Comparison of ENCODE assay signal across 23 cellular contexts in the genomic region with DNA sequence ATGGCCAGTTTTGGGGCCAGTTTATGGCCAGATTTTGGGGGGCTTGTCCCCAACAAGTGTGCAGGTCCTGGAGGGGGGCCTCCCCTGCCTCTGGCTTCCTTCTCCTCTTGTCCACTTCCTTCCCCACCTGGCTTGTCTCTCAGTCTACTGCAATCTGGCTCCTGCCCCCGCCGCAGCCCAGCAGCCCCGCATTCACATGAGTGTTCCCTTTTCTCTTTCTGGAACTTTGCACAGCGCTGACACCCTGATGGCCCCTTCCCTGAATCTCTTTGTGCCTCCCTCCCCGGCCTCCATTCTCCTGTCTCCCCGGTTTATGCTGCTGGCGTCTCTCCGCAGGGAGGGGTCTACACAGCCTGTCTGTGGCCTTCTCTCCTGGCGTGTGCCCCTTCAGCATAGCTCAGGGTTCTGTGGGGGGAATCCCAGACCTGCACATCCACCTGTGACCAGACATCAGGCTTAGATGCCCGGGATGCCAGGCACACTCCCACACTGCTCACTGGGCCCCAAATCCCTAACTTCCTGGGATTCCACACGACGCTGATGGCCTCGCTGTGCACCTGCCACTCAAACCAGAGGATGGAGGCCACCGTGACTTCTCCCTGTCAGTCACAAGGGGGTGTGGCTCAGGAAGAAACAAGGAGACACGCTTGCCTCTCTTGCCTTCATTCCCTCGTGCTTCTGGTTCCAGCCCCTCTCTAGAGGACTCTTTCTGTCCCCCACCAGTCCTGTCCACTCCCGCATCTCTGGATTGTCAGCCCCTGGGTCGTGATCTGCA. TPM values are rescaled to one million over a fixed set of nuclear protein-coding genes. Genes with fewer than 3 reads are reported as not detected.
A peak's percentile ranks its signal among the peaks of the same experiment; 100 is the strongest.
DNase-seq lines count a peak whose midpoint lies in the region; ATAC-seq, FAIRE-seq and TF ChIP-seq lines count a peak whose summit lies in the region.
"Had no signal": no experiment of that assay in that cellular context is flagged by ENCODE, and none has a peak within 500 bp of the region (broad histone marks: within the 10 kb centered on the region; RNA-seq: fewer than 3 reads in every experiment).

No MANE protein-coding gene starts in this region.

- peak overlapping the region in 6 of 7 donors; percentile 27 to 84 (median 34) for H3K27ac Mint-ChIP-seq in CD4-positive, alpha-beta memory T cell
- H3K27ac Mint-ChIP-seq in naive B cell = peak overlapping the region in 4 of 6 donors; percentile 40 to 95 (median 78)

- ATAC-seq in PC-3 = no peak
- no peak for ATAC-seq in K562
- ATAC-seq in naive B cell (ENCODE audit: low read depth in 2 of 2) = no peak
- ATAC-seq: Panc1 had no signal

- no peak overlapping the region for H3K4me3 Mint-ChIP-seq in CD4-positive, alpha-beta memory T cell
- no peak overlapping the region for H3K4me3 Mint-ChIP-seq in naive B cell
- H3K4me3 Mint-ChIP-seq: CD14-positive monocyte, H9 had no signal

- DNase-seq in CD4-positive, alpha-beta memory T cell = no peak
- DNase-seq in PC-3 = no peak
- no peak for DNase-seq in K562 (ENCODE audit: extremely low read depth in 1 of 4, low spot score in 3 of 4)
- no peak for DNase-seq in naive B cell
- no peak for DNase-seq in NCI-H2081 (lab: John Stamatoyannopoulos, UW)
- no peak for DNase-seq in NCI-H524 treated with DMSO at 0.1 percent for 48 hours (lab: John Stamatoyannopoulos, UW)
- no peak for DNase-seq in activated CD4-positive, CD25-positive, alpha-beta regulatory T cell treated with anti-CD3 and anti-CD28 coated beads, Interleukin-2, amount 50 U/mL, for 72 hours
- no peak for DNase-seq in SK-N-SH
- DNase-seq: GM23248; H9; Karpas-422; NCI-H1092 treated with DMSO at 0.1 percent for 48 hours; NCI-H1436; NCI-H187 treated with DMSO at 0.1 percent for 48 hours; NCI-H2107; NCI-H524; NCI-H82; NK-92 treated with Interleukin-12 subunit alpha and Interleukin-12 subunit beta, amount 100 ng/mL, for 24 hours; SHP77 treated with DMSO at 0.1 percent for 48 hours had no signal

- no peaks in the 10 kb centered on the region for H3K9me3 ChIP-seq in CD4-positive, alpha-beta memory T cell (ENCODE audit: control insufficient read depth in 1 of 2, low read length in 2 of 2)
- H3K9me3 ChIP-seq in PC-3 (ENCODE audit: low read length) = no peaks in the 10 kb centered on the region
- H3K9me3 ChIP-seq in K562 (replicated peaks; ENCODE audit: control insufficient read depth, insufficient read depth, low read depth, low read length) = no peaks in the 10 kb centered on the region
- H3K9me3 ChIP-seq in SK-N-SH = no peaks in the 10 kb centered on the region

- 0 out of 2 replicates have a peak, but pooled peaks have one; percentile 23 for TF ChIP-seq POLR2A in K562 (conservative IDR thresholded peaks at IDR 0.05)

- peaks cover 0 to 2% (median 0%) of the 10 kb centered on the region in 8 donors for H3K9me3 Mint-ChIP-seq in CD4-positive, alpha-beta memory T cell
- no peaks in the 10 kb centered on the region for H3K9me3 Mint-ChIP-seq in naive B cell
- H3K9me3 Mint-ChIP-seq: CD14-positive monocyte, H9 had no signal

- peaks cover 2 to 12% (median 9%) of the 10 kb centered on the region in 4 donors for H3K4me1 Mint-ChIP-seq in CD4-positive, alpha-beta memory T cell
- no peaks in the 10 kb centered on the region for H3K4me1 Mint-ChIP-seq in naive B cell
- H3K4me1 Mint-ChIP-seq: CD14-positive monocyte had no signal

- H3K9me1 ChIP-seq in K562 (ENCODE audit: control insufficient read depth, insufficient read depth, low read length) = no peaks in the 10 kb centered on the region

- H3K79me2 ChIP-seq in PC-3 (ENCODE audit: low read length) = peaks cover 15% of the 10 kb centered on the region
- no peaks in the 10 kb centered on the region for H3K79me2 ChIP-seq in K562 (ENCODE audit: control insufficient read depth, insufficient read depth, low read length)
- peaks cover 11% of the 10 kb centered on the region; the same call in 1 of the 2 replicates for H3K79me2 ChIP-seq in SK-N-SH (ENCODE audit: insufficient read depth)

- POLR2A ChIA-PET in CD4-positive, alpha-beta memory T cell (lab: Charles Lee; ENCODE audit: partially characterized antibody) = no interaction called here
- POLR2A ChIA-PET in PC-3 (lab: Charles Lee; ENCODE audit: unreplicated experiment) = no interaction called here
- POLR2A ChIA-PET in K562 (lab: Yijun Ruan, JAX) = no interaction called here
- POLR2A ChIA-PET in SK-N-SH (lab: Yijun Ruan, JAX) = no interaction called here

- BruUV-seq in PC-3 (replicated peaks; lab: Mats Ljungman, UMichigan) (no TSS peak), K562 (replicated peaks; lab: Mats Ljungman, UMichigan) (no TSS peak)

- CTCF ChIA-PET in CD4-positive, alpha-beta memory T cell (lab: Charles Lee; ENCODE audit: partially characterized antibody) = no interaction called here
- CTCF ChIA-PET in PC-3 (lab: Charles Lee) (no interaction called here), K562 (lab: Yijun Ruan, JAX; ENCODE audit: low intra/inter-chr PET ratio) (no interaction called here), SK-N-SH (lab: Yijun Ruan, JAX) (interaction anchor here (0.7 to 1.4 kb wide), 3 partner anchors 14 to 735 kb away, joined by 3 read pairs; no protein-coding TSS in a partner anchor)

- no peak for TF ChIP-seq RAD21 in K562 (CRISPR knock-in tag; conservative IDR thresholded peaks at IDR 0.05 in 1 of 2, IDR thresholded peaks at IDR 0.05 in 1 of 2)
- TF ChIP-seq RAD21 in SK-N-SH (IDR thresholded peaks at IDR 0.05; ENCODE audit: low read length) = no peak

- no peak overlapping the region for H3K4me3 ChIP-seq in CD4-positive, alpha-beta memory T cell (ENCODE audit: low read length in 2 of 2)
- H3K4me3 ChIP-seq in PC-3 (ENCODE audit: low read length) = no peak overlapping the region
- H3K4me3 ChIP-seq in K562 = no peak overlapping the region
- H3K4me3 ChIP-seq in SK-N-SH (ENCODE audit: low read depth in 2 of 2, low read length in 1 of 2) = no peak overlapping the region
- H3K4me3 ChIP-seq: GM23248 had no signal

- no peak overlapping the region for H2AFZ ChIP-seq in PC-3 (ENCODE audit: low read length)
- no peak overlapping the region for H2AFZ ChIP-seq in K562 (ENCODE audit: low read depth, low read length)
- no peak overlapping the region for H2AFZ ChIP-seq in SK-N-SH (ENCODE audit: low read depth)
- H2AFZ ChIP-seq: GM23248 had no signal

- TF ChIP-seq EP300 in K562 (IDR thresholded peaks at IDR 0.05; ENCODE audit: low read length) (no peak), SK-N-SH (IDR thresholded peaks at IDR 0.05; ENCODE audit: borderline replicate concordance in 1 of 2, low read depth in 1 of 2, low read length in 1 of 2) (no peak)

- H3K27me3 Mint-ChIP-seq in CD4-positive, alpha-beta memory T cell = no peaks in the 10 kb centered on the region
- no peaks in the 10 kb centered on the region for H3K27me3 Mint-ChIP-seq in naive B cell

- H3K27ac ChIP-seq in CD4-positive, alpha-beta memory T cell (ENCODE audit: low read depth, low read length) = no peak overlapping the region
- H3K27ac ChIP-seq in PC-3 (ENCODE audit: low read length) (peak overlapping the region; percentile 97), K562 (ENCODE audit: extremely low read depth, low read depth, low read length) (no peak overlapping the region), SK-N-SH (ENCODE audit: low read depth in 2 of 2, low read length in 1 of 2) (no peak overlapping the region)
- H3K27ac ChIP-seq: GM23248 had no signal

- 95% methylated on average over 14 of the region's 18 CpGs for WGBS in K562 (ENCODE audit: insufficient coverage, low coverage, missing lambda C conversion rate)
- WGBS in SK-N-SH (ENCODE audit: low lambda C conversion rate) = 96% methylated on average over 17 of the region's 18 CpGs

- no peaks in the 10 kb centered on the region for H3K27me3 ChIP-seq in CD4-positive, alpha-beta memory T cell (ENCODE audit: insufficient read depth, low read length)
- no peaks in the 10 kb centered on the region for H3K27me3 ChIP-seq in PC-3 (ENCODE audit: low read length)
- H3K27me3 ChIP-seq in K562 (ENCODE audit: control insufficient read depth in 2 of 2, insufficient read depth in 2 of 2, low read length in 2 of 2) = no peaks in the 10 kb centered on the region
- no peaks in the 10 kb centered on the region for H3K27me3 ChIP-seq in SK-N-SH (ENCODE audit: insufficient read depth)

- no peak for FAIRE-seq in K562 (lab: Jason Lieb, UNC)
- FAIRE-seq: D721Med, GM18507 had no signal

- no peaks in the 10 kb centered on the region for H3K36me3 Mint-ChIP-seq in CD4-positive, alpha-beta memory T cell
- H3K36me3 Mint-ChIP-seq in naive B cell = peaks cover 0 to 4% of the 10 kb centered on the region in 2 donors

- H3K36me3 ChIP-seq in CD4-positive, alpha-beta memory T cell (ENCODE audit: insufficient read depth, low read length) = no peaks in the 10 kb centered on the region
- H3K36me3 ChIP-seq in PC-3 (ENCODE audit: low read depth, low read length) (peaks cover 57% of the 10 kb centered on the region), K562 (ENCODE audit: control insufficient read depth, insufficient read depth, low read length) (peaks cover 94% of the 10 kb centered on the region), SK-N-SH (replicated peaks in 1 of 2; ENCODE audit: control insufficient read depth in 1 of 2, insufficient read depth in 2 of 2, low read length in 1 of 2) (peaks cover 6 to 47% of the 10 kb centered on the region in 2 experiments)

- H4K20me1 ChIP-seq in PC-3 (ENCODE audit: low read length) = no peaks in the 10 kb centered on the region
- H4K20me1 ChIP-seq in K562 (replicated peaks; ENCODE audit: control insufficient read depth, insufficient read depth, low read length) = peaks cover 5% of the 10 kb centered on the region; the same call in 1 of the 2 replicates
- H4K20me1 ChIP-seq in SK-N-SH (ENCODE audit: insufficient read depth) = no peaks in the 10 kb centered on the region

- H3F3A ChIP-seq in PC-3 (ENCODE audit: low read length, unreplicated experiment) (peaks cover 9% of the 10 kb centered on the region), SK-N-SH (replicated peaks; ENCODE audit: insufficient read depth) (peaks cover 13% of the 10 kb centered on the region)

- TF ChIP-seq CTCF in PC-3 (conservative IDR thresholded peaks at IDR 0.05; ENCODE audit: low read depth, low read length) = no peak
- TF ChIP-seq CTCF in K562 (IDR thresholded peaks at IDR 0.05 in 2 of 3, conservative IDR thresholded peaks at IDR 0.05 in 1 of 3; ENCODE audit: insufficient read depth in 2 of 3, low read depth in 1 of 3, low read length in 3 of 3) = no peak
- no peak for TF ChIP-seq CTCF in SK-N-SH (IDR thresholded peaks at IDR 0.05)

- H3K4me1 ChIP-seq in CD4-positive, alpha-beta memory T cell (ENCODE audit: insufficient read depth, low read length) = no peaks in the 10 kb centered on the region
- H3K4me1 ChIP-seq in PC-3 (ENCODE audit: insufficient read depth, low read length) = peaks cover 33% of the 10 kb centered on the region
- H3K4me1 ChIP-seq in K562 (replicated peaks in 1 of 2; ENCODE audit: control insufficient read depth in 2 of 2, insufficient read depth in 2 of 2, low read length in 2 of 2) = 0 out of 5 replicates have a peak, but pooled peaks cover 0 to under 1% of the 10 kb centered on the region in 2 experiments
- H3K4me1 ChIP-seq in SK-N-SH (ENCODE audit: control insufficient read depth in 1 of 2, insufficient read depth in 2 of 2, low read depth in 1 of 2, low read length in 1 of 2) = peaks cover 0 to 8% of the 10 kb centered on the region in 2 experiments; a peak in 2 of 4 replicates

- H3K9me2 ChIP-seq in PC-3 (replicated peaks; ENCODE audit: low read length) = no peaks in the 10 kb centered on the region
- H3K9me2 ChIP-seq in SK-N-SH = no peaks in the 10 kb centered on the region

- H3K4me2 ChIP-seq in PC-3 (ENCODE audit: low read length) (no peak overlapping the region), K562 (ENCODE audit: insufficient read depth, low read length) (no peak overlapping the region), SK-N-SH (no peak overlapping the region)

- H3K9ac ChIP-seq in PC-3 (ENCODE audit: low read length) (peak overlapping the region; percentile 79; the same call in 1 of the 2 replicates), K562 (ENCODE audit: insufficient read depth in 1 of 2, low read depth in 2 of 2, low read length in 2 of 2) (peak overlapping the region in 1 of 2 experiments; percentile 11; a peak in 1 of 4 replicates), SK-N-SH (no peak overlapping the region)
- H3K9ac ChIP-seq: GM23248 had no signal

- intact Hi-C loops in CD4-positive, alpha-beta memory T cell (cut with micrococcal nuclease) = no loop called here
- intact Hi-C loops in PC-3 (cut with micrococcal nuclease) = loop anchor here (5.0 kb wide), 1 partner anchor 202 kb away; a partner anchor contains a TSS
- intact Hi-C loops in K562 (cut with micrococcal nuclease) = no loop called here

- in situ Hi-C loops in K562 (cut with MboI) = loop anchor here (5.0 kb wide), 1 partner anchor 233 kb away; no protein-coding TSS in a partner anchor

RNA-seq across cellular contexts. Expression of a gene that starts 17.5 kb away (rescaled TPM):
- total RNA-seq in CD4-positive, alpha-beta memory T cell = 1 to 10 TPM in 1 of 2 experiments, under 1 TPM in 1; 0.69 to 1.0 TPM
- under 1 TPM in 1 of 2 donors, not detected in 1; 0.39 TPM for polyA plus RNA-seq in CD4-positive, alpha-beta memory T cell
- 56.4 and 69.0 TPM in 2 replicates for total RNA-seq in PC-3 (2014; rRNA removed)
- 80.8 and 99.7 TPM in 2 replicates for total RNA-seq in K562 (2011; cell fraction: chromatin; rRNA removed; ENCODE audit: low replicate concordance)
- 42.2 and 50.7 TPM in 2 replicates for total RNA-seq in K562 (2011; cell fraction: nucleolus; rRNA removed)
- total RNA-seq in K562 (2011; cell fraction: nucleoplasm; rRNA removed) = 38.0 and 41.1 TPM in 2 replicates
- total RNA-seq in K562 (2014; rRNA removed) = 48.2 and 68.7 TPM in 2 replicates
- 55.2 and 56.8 TPM in 2 replicates for total RNA-seq in K562 (2014; rRNA removed; fragmentation: Illumina TruSeq; extraction: Trizol)
- 45.1 and 50.8 TPM in 2 replicates for total RNA-seq in K562 (2015; rRNA removed; fragmentation: Illumina TruSeq; extraction: Trizol)
- total RNA-seq in K562 (2021) = 50.0 and 53.2 TPM in 2 replicates
- 93.2 and 116 TPM in 2 replicates for polyA plus RNA-seq in K562 (2011; rRNA removed)
- 35.6 and 39.2 TPM in 2 replicates for polyA plus RNA-seq in K562 (2011; cell fraction: cytosol; rRNA removed)
- 107 and 115 TPM in 2 replicates for polyA plus RNA-seq in K562 (2011; cell fraction: nucleus; rRNA removed)
- 39.7 and 46.2 TPM in 2 replicates for polyA plus RNA-seq in K562 (2012)
- polyA plus RNA-seq in K562 (2014; fragmentation: Illumina TruSeq; extraction: Trizol) = 62.6 and 73.0 TPM in 2 replicates
- 10 to 100 TPM; 24.1 to 28.9 TPM for polyA plus RNA-seq in K562 (2014; fragmentation: Nextera tagmentation; extraction: Ambion mirVana)
- polyA plus RNA-seq in K562 (2014; rRNA removed) = 65.2 and 73.4 TPM in 2 replicates
- polyA minus RNA-seq in K562 (2011; rRNA and poly(A)+ RNA removed) = 74.7 and 79.6 TPM in 2 replicates
- polyA minus RNA-seq in K562 (2011; cell fraction: cytosol; rRNA and poly(A)+ RNA removed) = 37.0 and 47.0 TPM in 2 replicates
- 20.7 and 35.1 TPM in 2 replicates for polyA minus RNA-seq in K562 (2011; cell fraction: nucleus; rRNA and poly(A)+ RNA removed)
- polyA plus RNA-seq in naive B cell (ENCODE audit: low read depth in 6 of 6) = 1 to 10 TPM in 5 of 6 donors, not detected in 1; 1.2 to 3.1 (median 1.8) TPM
- 21.2 and 24.1 TPM in 2 replicates for polyA plus RNA-seq in SK-N-SH (2012; rRNA removed)
- polyA plus RNA-seq in SK-N-SH (2012; cell fraction: cytosol; rRNA removed) = 22.3 and 22.7 TPM in 2 replicates
- 20.1 and 28.8 TPM in 2 replicates for polyA plus RNA-seq in SK-N-SH (2012; cell fraction: nucleus; rRNA removed)

RNA-seq across cellular contexts. Expression of a gene that starts 17.6 kb away (rescaled TPM):
- 10 to 100 TPM; 81.5 to 86.8 TPM for total RNA-seq in CD4-positive, alpha-beta memory T cell
- 10 to 100 TPM in 1 of 2 donors, 1 to 10 TPM in 1; 8.0 to 21.2 TPM for polyA plus RNA-seq in CD4-positive, alpha-beta memory T cell
- total RNA-seq in PC-3 (2014; rRNA removed) (50.4 and 64.7 TPM in 2 replicates), K562 (2014; rRNA removed) (52.8 and 58.5 TPM in 2 replicates), K562 (2014; rRNA removed; fragmentation: Illumina TruSeq; extraction: Trizol) (37.9 and 39.5 TPM in 2 replicates), K562 (2015; rRNA removed; fragmentation: Illumina TruSeq; extraction: Trizol) (43.1 and 44.9 TPM in 2 replicates), K562 (2021) (62.3 and 68.7 TPM in 2 replicates)
- 217 and 274 TPM in 2 replicates for total RNA-seq in K562 (2011; cell fraction: chromatin; rRNA removed; ENCODE audit: low replicate concordance)
- 94.6 and 102 TPM in 2 replicates for total RNA-seq in K562 (2011; cell fraction: nucleolus; rRNA removed)
- 114 and 119 TPM in 2 replicates for total RNA-seq in K562 (2011; cell fraction: nucleoplasm; rRNA removed)
- polyA plus RNA-seq in K562 (2011; rRNA removed) (17.3 and 18.0 TPM in 2 replicates), K562 (2014; fragmentation: Illumina TruSeq; extraction: Trizol) (49.7 and 54.7 TPM in 2 replicates), K562 (2014; fragmentation: Nextera tagmentation; extraction: Ambion mirVana) (1 to 10 TPM; 2.4 to 3.7 TPM), K562 (2014; rRNA removed) (51.8 and 56.4 TPM in 2 replicates), naive B cell (ENCODE audit: low read depth in 6 of 6) (10 to 100 TPM in 4 of 6 donors, 1 to 10 TPM in 2; 5.6 to 16.2 (median 12.5) TPM), SK-N-SH (2012; rRNA removed) (17.5 and 19.5 TPM in 2 replicates)
- polyA plus RNA-seq in K562 (2011; cell fraction: cytosol; rRNA removed) = 14.1 and 18.3 TPM in 2 replicates
- polyA plus RNA-seq in K562 (2011; cell fraction: nucleus; rRNA removed) = 96.2 and 143 TPM in 2 replicates
- 36.5 and 41.6 TPM in 2 replicates for polyA plus RNA-seq in K562 (2012)
- 23.4 and 26.6 TPM in 2 replicates for polyA minus RNA-seq in K562 (2011; rRNA and poly(A)+ RNA removed)
- polyA minus RNA-seq in K562 (2011; cell fraction: cytosol; rRNA and poly(A)+ RNA removed) = 16.0 and 18.9 TPM in 2 replicates
- polyA minus RNA-seq in K562 (2011; cell fraction: nucleus; rRNA and poly(A)+ RNA removed) = 54.1 and 62.2 TPM in 2 replicates
- 14.2 and 14.8 TPM in 2 replicates for polyA plus RNA-seq in SK-N-SH (2012; cell fraction: cytosol; rRNA removed)
- 67.3 and 75.1 TPM in 2 replicates for polyA plus RNA-seq in SK-N-SH (2012; cell fraction: nucleus; rRNA removed)

RNA-seq across cellular contexts. Expression of a gene that starts 59.4 kb away (rescaled TPM):
- 10 to 100 TPM; 15.1 to 15.3 TPM for total RNA-seq in CD4-positive, alpha-beta memory T cell
- polyA plus RNA-seq in CD4-positive, alpha-beta memory T cell = under 1 TPM in 1 of 2 donors, not detected in 1; 0.28 TPM
- total RNA-seq in PC-3 (2014; rRNA removed) (21.5 and 26.0 TPM in 2 replicates), K562 (2014; rRNA removed) (0.20 and 1.5 TPM in 2 replicates), K562 (2014; rRNA removed; fragmentation: Illumina TruSeq; extraction: Trizol) (0.40 and 0.45 TPM in 2 replicates), K562 (2015; rRNA removed; fragmentation: Illumina TruSeq; extraction: Trizol) (0.29 and 0.30 TPM in 2 replicates), K562 (2021) (2.2 and 2.3 TPM in 2 replicates)
- 13.2 and 31.1 TPM in 2 replicates for total RNA-seq in K562 (2011; cell fraction: chromatin; rRNA removed; ENCODE audit: low replicate concordance)
- 14.7 and 17.7 TPM in 2 replicates for total RNA-seq in K562 (2011; cell fraction: nucleolus; rRNA removed)
- total RNA-seq in K562 (2011; cell fraction: nucleoplasm; rRNA removed) = 11.8 and 18.1 TPM in 2 replicates
- polyA plus RNA-seq in K562 (2011; rRNA removed) (0.99 and 1.2 TPM in 2 replicates), K562 (2014; fragmentation: Illumina TruSeq; extraction: Trizol) (0.52 and 1.4 TPM in 2 replicates), K562 (2014; fragmentation: Nextera tagmentation; extraction: Ambion mirVana) (under 1 TPM; 0.07 to 0.21 TPM), K562 (2014; rRNA removed) (0.97 and 1.4 TPM in 2 replicates), naive B cell (ENCODE audit: low read depth in 6 of 6) (not detected), SK-N-SH (2012; rRNA removed) (0.65 and 0.76 TPM in 2 replicates)
- 0.52 and 1.3 TPM in 2 replicates for polyA plus RNA-seq in K562 (2011; cell fraction: cytosol; rRNA removed)
- 6.0 and 14.9 TPM in 2 replicates for polyA plus RNA-seq in K562 (2011; cell fraction: nucleus; rRNA removed)
- 1.5 and 6.1 TPM in 2 replicates for polyA plus RNA-seq in K562 (2012)
- 0.81 and 1.1 TPM in 2 replicates for polyA minus RNA-seq in K562 (2011; rRNA and poly(A)+ RNA removed)
- polyA minus RNA-seq in K562 (2011; cell fraction: cytosol; rRNA and poly(A)+ RNA removed) = 1.3 and 1.4 TPM in 2 replicates
- polyA minus RNA-seq in K562 (2011; cell fraction: nucleus; rRNA and poly(A)+ RNA removed) = 2.3 and 4.4 TPM in 2 replicates
- polyA plus RNA-seq in SK-N-SH (2012; cell fraction: cytosol; rRNA removed) = 0.13 and 0.39 TPM in 2 replicates
- 7.1 and 7.4 TPM in 2 replicates for polyA plus RNA-seq in SK-N-SH (2012; cell fraction: nucleus; rRNA removed)
- polyA plus RNA-seq: CD14-positive monocyte had no signal
